ENCODE assay signal across 8 cellular contexts in genomic region chr16:89443727-89444084, GRCh38. TPM values are rescaled to one million over a fixed set of nuclear protein-coding genes. Genes with fewer than 3 reads are reported as not detected.
DNase-seq lines count a peak whose midpoint lies in the region; ATAC-seq and TF ChIP-seq lines count a peak whose summit lies in the region.

No MANE protein-coding gene starts in this region.

- H3K36me3 ChIP-seq in body of pancreas (replicated peaks in 1 of 2; ENCODE audit: insufficient read depth in 1 of 2, low read depth in 2 of 2) (no peaks in the 10 kb centered on the region), mesodermal cell (ENCODE audit: control insufficient read depth, insufficient read depth, low read length) (peaks cover 15% of the 10 kb centered on the region)

- peaks cover 97% of the 10 kb centered on the region for H3K4me1 Mint-ChIP-seq in activated naive CD4-positive, alpha-beta T cell treated with anti-CD3 and anti-CD28 coated beads, Interleukin-2, amount 50 U/mL, for 24 hours
- H3K4me1 Mint-ChIP-seq in type B pancreatic cell (ENCODE audit: unreplicated experiment): peaks cover 74% of the 10 kb centered on the region

- H3K4me1 ChIP-seq in body of pancreas (peaks cover 83% of the 10 kb centered on the region), mesodermal cell (ENCODE audit: control insufficient read depth, insufficient read depth, low read length, poor library complexity, severe bottlenecking) (peaks cover 39% of the 10 kb centered on the region)

- H3K4me3 Mint-ChIP-seq in activated naive CD4-positive, alpha-beta T cell treated with anti-CD3 and anti-CD28 coated beads, Interleukin-2, amount 50 U/mL, for 24 hours: peak overlapping the region; percentile 70
- H3K4me3 Mint-ChIP-seq in type B pancreatic cell: peak overlapping the region; percentile 77

- H3K27ac Mint-ChIP-seq in activated naive CD4-positive, alpha-beta T cell treated with anti-CD3 and anti-CD28 coated beads, Interleukin-2, amount 50 U/mL, for 24 hours: peak overlapping the region; percentile 36
- peak overlapping the region; percentile 98 for H3K27ac Mint-ChIP-seq in type B pancreatic cell

- TF ChIP-seq POLR2A in body of pancreas (IDR thresholded peaks at IDR 0.05): no peak

- peaks cover 6% of the 10 kb centered on the region for H3K36me3 Mint-ChIP-seq in activated naive CD4-positive, alpha-beta T cell treated with anti-CD3 and anti-CD28 coated beads, Interleukin-2, amount 50 U/mL, for 24 hours
- no peaks in the 10 kb centered on the region for H3K36me3 Mint-ChIP-seq in type B pancreatic cell

- intact Hi-C loops in body of pancreas (cut with DNase I): no loop called here

- H3K27me3 ChIP-seq in body of pancreas: no peaks in the 10 kb centered on the region

- DNase-seq in activated naive CD4-positive, alpha-beta T cell (lab: John Stamatoyannopoulos, UW): no peak
- DNase-seq in body of pancreas: peak; percentile 69 to 78 (median 74)
- DNase-seq in type B pancreatic cell (ENCODE audit: extremely low spot score, unreplicated experiment): no peak
- no peak for DNase-seq in HuH-7.5 (ENCODE audit: low spot score)

- ATAC-seq in body of pancreas (peak; percentile 63), GM21576 (IDR thresholded peaks at IDR 0.05; ENCODE audit: unreplicated experiment) (no peak), HG02885 (IDR thresholded peaks at IDR 0.05; ENCODE audit: poor library complexity, unreplicated experiment) (no peak)

- H3K9me3 Mint-ChIP-seq in activated naive CD4-positive, alpha-beta T cell treated with anti-CD3 and anti-CD28 coated beads, Interleukin-2, amount 50 U/mL, for 24 hours: no peaks in the 10 kb centered on the region
- no peaks in the 10 kb centered on the region for H3K9me3 Mint-ChIP-seq in type B pancreatic cell

- no peak overlapping the region for H3K4me3 ChIP-seq in body of pancreas
- H3K4me3 ChIP-seq in mesodermal cell (ENCODE audit: extremely low read depth, insufficient read depth, low read length, poor library complexity, severe bottlenecking): no peak overlapping the region

- WGBS in body of pancreas, 2 donors: 7 to 14% methylated on average over 8 of the region's 8 CpGs
- 86 to 88% methylated on average over 6 to 7 of the region's 8 CpGs for WGBS in mesodermal cell (ENCODE audit: insufficient coverage in 2 of 2), 2 experiments

- H3K27ac ChIP-seq in body of pancreas (peak overlapping the region; percentile 39 to 70 (median 53)), mesodermal cell (ENCODE audit: low read depth, low read length, severe bottlenecking) (peak overlapping the region; percentile 81)

- no peak for TF ChIP-seq CTCF in body of pancreas (IDR thresholded peaks at IDR 0.05)
- TF ChIP-seq CTCF in type B pancreatic cell (conservative IDR thresholded peaks at IDR 0.05): no peak

- no peaks in the 10 kb centered on the region for H3K27me3 Mint-ChIP-seq in activated naive CD4-positive, alpha-beta T cell treated with anti-CD3 and anti-CD28 coated beads, Interleukin-2, amount 50 U/mL, for 24 hours
- H3K27me3 Mint-ChIP-seq in type B pancreatic cell: no peaks in the 10 kb centered on the region

- no peaks in the 10 kb centered on the region for H3K9me3 ChIP-seq in body of pancreas
- H3K9me3 ChIP-seq in mesodermal cell (ENCODE audit: control insufficient read depth, low read length): no peaks in the 10 kb centered on the region

RNA-seq across cellular contexts. Expression of gene ANKRD11, which starts 46.7 kb away (rescaled TPM):
- total RNA-seq in body of pancreas (10 to 100 TPM; 52.1 to 97.9 TPM), type B pancreatic cell (ENCODE audit: low replicate concordance) (153 and 155 TPM in 2 replicates)
- polyA plus RNA-seq in mesodermal cell (2013, experiment 1 of 2): 97.2 TPM
- polyA plus RNA-seq in mesodermal cell (2013, experiment 2 of 2): 73.2 TPM

Comparison
In these comparisons a context has a peak if more than half of its experiments do, and no peak if none do; other contexts are left out.
1. DNase-seq: peak in body of pancreas (4 of 4); none in activated naive CD4-positive, alpha-beta T cell (0 of 4), type B pancreatic cell (single experiment) and HuH-7.5 (single experiment).